Comparison of ENCODE assay signal across 12 cellular contexts in the genomic region with DNA sequence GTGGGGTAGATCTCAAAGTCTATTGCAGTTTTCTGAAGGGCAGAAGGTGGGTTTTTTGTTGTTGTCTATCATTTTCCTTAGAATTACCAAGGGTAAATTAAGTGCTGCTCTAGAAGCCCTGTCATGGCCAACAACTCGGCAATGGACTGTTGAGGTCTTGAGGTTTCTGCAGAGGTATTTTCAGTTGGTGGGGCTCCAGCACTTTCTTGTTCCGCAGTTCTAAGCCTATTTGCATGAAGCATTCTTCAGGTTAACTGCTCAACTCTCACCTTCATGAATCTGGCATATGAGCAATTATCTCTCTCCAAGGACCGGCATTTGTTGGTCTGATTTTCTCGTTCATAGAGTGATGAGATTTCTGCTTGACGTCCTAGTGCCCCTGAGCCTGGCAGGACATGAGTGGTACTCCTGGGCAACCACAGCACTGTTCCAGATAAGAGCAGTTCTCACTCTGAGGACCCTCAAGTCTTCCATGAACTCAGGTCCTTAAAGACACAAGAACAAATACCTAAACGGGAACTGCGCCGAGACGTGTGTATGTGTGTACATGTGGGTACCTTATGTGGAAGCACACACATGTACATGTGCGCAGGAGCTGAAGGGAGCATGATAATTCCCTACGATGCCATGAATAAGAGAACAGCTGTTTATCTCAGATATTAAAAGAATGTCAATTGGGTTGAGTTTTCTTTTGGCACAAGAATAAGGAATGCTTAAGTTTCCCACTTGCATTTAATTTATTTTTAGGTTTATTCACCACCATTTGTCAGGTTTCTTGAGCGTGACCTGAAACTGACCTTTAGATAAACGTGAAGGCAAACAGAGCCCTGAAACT.
A peak's percentile ranks its signal among the peaks of the same experiment; 100 is the strongest.
DNase-seq lines count a peak whose midpoint lies in the region; ATAC-seq and TF ChIP-seq lines count a peak whose summit lies in the region.
"Had no signal": no experiment of that assay in that cellular context is flagged by ENCODE, and none has a peak within 500 bp of the region (broad histone marks: within the 10 kb centered on the region; RNA-seq: fewer than 3 reads in every experiment).

No MANE protein-coding gene starts in this region.

- H3K4me1 ChIP-seq in colonic mucosa = no peaks in the 10 kb centered on the region
- H3K4me1 ChIP-seq: foreskin keratinocyte had no signal

- no peaks in the 10 kb centered on the region for H3K27me3 ChIP-seq in colonic mucosa
- H3K27me3 ChIP-seq: stomach had no signal

- H3K4me3 ChIP-seq in colonic mucosa = no peak overlapping the region

- no peak overlapping the region for H3K9ac ChIP-seq in colonic mucosa (ENCODE audit: low read depth in 2 of 2, low read length in 2 of 2)

- H3K9me3 ChIP-seq in colonic mucosa = no peaks in the 10 kb centered on the region
- H3K9me3 ChIP-seq: stomach had no signal

- peaks cover 0 to 5% (median 0%) of the 10 kb centered on the region in 7 donors for H3K9me3 Mint-ChIP-seq in CD14-positive monocyte

- peak overlapping the region in 4 of 7 donors; percentile 3 to 71 (median 65) for H3K27ac Mint-ChIP-seq in CD14-positive monocyte

- DNase-seq in CD14-positive monocyte (ENCODE audit: low spot score) (no peak), astrocyte of the hippocampus (ENCODE audit: low read depth, low spot score) (peak; percentile 56), RKO (ENCODE audit: low spot score) (no peak), NCI-H69 (lab: John Stamatoyannopoulos, UW) (no peak), SW480 (ENCODE audit: low spot score) (no peak), colonic mucosa (no peak)
- DNase-seq: activated gamma-delta T cell treated with Interleukin-2 at 50 U/mL for 16 hours had no signal

- TF ChIP-seq CTCF in CD14-positive monocyte (IDR thresholded peaks at IDR 0.05) (no peak), colonic mucosa (IDR thresholded peaks at IDR 0.05) (no peak)

- intact Hi-C loops in CD14-positive monocyte (cut with micrococcal nuclease) = no loop called here
- intact Hi-C loops in colonic mucosa (cut with DNase I) = no loop called here

- no peak overlapping the region for H3K27ac ChIP-seq in colonic mucosa
- H3K27ac ChIP-seq: foreskin keratinocyte, RWPE1 had no signal

- peak; percentile 63 for ATAC-seq in GM19455 (IDR thresholded peaks at IDR 0.05; ENCODE audit: unreplicated experiment)
- ATAC-seq in HG03108 (IDR thresholded peaks at IDR 0.05; ENCODE audit: unreplicated experiment) = peak; percentile 59

- H3K27me3 Mint-ChIP-seq in CD14-positive monocyte (ENCODE audit: low read depth in 3 of 3) = peaks cover 0 to 3% (median 3%) of the 10 kb centered on the region in 3 donors

- H3K36me3 Mint-ChIP-seq in CD14-positive monocyte = no peaks in the 10 kb centered on the region

- no peaks in the 10 kb centered on the region for H3K36me3 ChIP-seq in colonic mucosa
- H3K36me3 ChIP-seq: stomach had no signal

- peak overlapping the region in 1 of 2 donors; percentile 87 for H3K4me3 Mint-ChIP-seq in CD14-positive monocyte

- H3K4me1 Mint-ChIP-seq in CD14-positive monocyte = peaks cover 21% of the 10 kb centered on the region
